19 cellular contexts compared by ENCODE assay signal in the genomic region with DNA sequence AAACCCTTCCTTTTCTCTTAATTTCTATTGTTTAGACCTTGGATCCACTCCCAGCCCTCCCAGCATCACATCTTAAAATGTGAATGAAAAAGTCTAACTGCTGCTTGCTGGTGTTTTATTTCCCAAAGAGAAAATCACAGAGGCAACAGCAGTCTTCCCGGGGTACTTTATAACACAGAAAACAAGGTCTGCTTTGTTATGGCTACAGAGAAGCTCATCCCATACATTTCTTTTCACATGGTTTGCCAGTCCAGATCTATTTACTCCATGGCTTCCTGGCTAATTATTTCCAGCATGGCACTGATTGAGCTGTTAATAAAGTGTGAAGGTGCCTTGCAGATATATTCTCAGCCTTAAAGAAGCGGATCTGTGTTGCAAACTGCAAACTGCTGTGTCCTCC.
"Had no signal": no experiment of that assay in that cellular context is flagged by ENCODE, and none has a peak within 500 bp of the region (broad histone marks: within the 10 kb centered on the region; RNA-seq: fewer than 3 reads in every experiment).

No MANE protein-coding gene starts in this region.

- H3K36me3 ChIP-seq: adrenal gland, spleen, thyroid gland, WERI-Rb-1 had no signal

- H3K4me3 ChIP-seq: adrenal gland, spleen, thyroid gland had no signal

- H3K27ac ChIP-seq: adrenal gland, spleen, thyroid gland, WERI-Rb-1 had no signal

- H3K27me3 ChIP-seq: adrenal gland, spleen, thyroid gland had no signal

- ATAC-seq: activated naive CD4-positive, alpha-beta T cell treated with anti-CD3 and anti-CD28 coated beads, Interleukin-2, amount 50 U/mL, for 72 hours; left lobe of liver; stimulated activated memory B cell treated with anti-CD40 and anti-IgM and Interleukin-4, amounts not matched to agents 10 μg/mL and 1 μg/mL and 100 μg/mL, for 72 hours; T-helper 17 cell had no signal

- H3K9me3 ChIP-seq: adrenal gland, spleen, thyroid gland had no signal

- H3K4me1 ChIP-seq: adrenal gland, spleen, thyroid gland had no signal

- DNase-seq: activated CD4-positive, alpha-beta T cell treated with anti-CD3 and anti-CD28 coated beads for 1 hour; activated CD4-positive, alpha-beta T cell treated with anti-CD3 and anti-CD28 coated beads, Interleukin-2, amount 50 U/mL, for 48 hours; activated gamma-delta T cell treated with Interleukin-2 at 50 U/mL for 16 hours; adrenal gland; effector memory CD4-positive, alpha-beta T cell; foreskin fibroblast; glutamatergic neuron; hippocampal formation; islet precursor cell; nucleus accumbens; posterior cingulate gyrus; spleen; stimulated activated CD4-positive, alpha-beta T cell treated with anti-CD3 and anti-CD28 coated beads, Interleukin-4, amount 100 ng/mL, for 4 hours; T-helper 17 cell; thyroid gland; WERI-Rb-1 had no signal
